ENCODE assay signal across 8 cellular contexts in the genomic region with DNA sequence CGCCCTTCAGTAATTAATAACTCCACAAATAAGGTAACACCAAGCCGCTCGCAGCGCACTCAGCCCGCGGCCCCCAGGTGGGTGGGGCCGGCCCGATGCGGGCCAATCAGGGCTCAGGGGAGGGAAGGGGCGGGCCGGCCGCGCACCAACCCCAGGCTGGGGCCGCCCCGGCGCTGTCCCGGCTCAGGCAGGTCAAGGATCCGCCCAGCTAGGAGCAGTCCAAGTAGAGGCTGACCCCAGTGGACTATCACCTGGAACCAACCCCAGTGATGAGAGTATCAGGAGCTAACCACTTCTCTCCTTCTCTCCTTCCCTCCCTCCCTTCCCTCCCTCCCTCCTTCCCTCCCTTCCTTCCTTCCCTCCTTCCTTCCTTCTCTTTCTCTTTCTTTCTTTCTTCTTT.
A peak's percentile ranks its signal among the peaks of the same experiment; 100 is the strongest.
DNase-seq lines count a peak whose midpoint lies in the region; ATAC-seq and TF ChIP-seq lines count a peak whose summit lies in the region.

No MANE protein-coding gene starts in this region.

- H3K27me3 ChIP-seq in BLaER1: no peaks in the 10 kb centered on the region
- H3K27me3 ChIP-seq in H7 (ENCODE audit: control insufficient read depth, insufficient read depth, low read length): peaks cover 9% of the 10 kb centered on the region; the same call in 1 of the 2 replicates
- H3K27me3 ChIP-seq in hepatocyte: peaks cover 14% of the 10 kb centered on the region
- peaks cover 0 to 11% (median 0%) of the 10 kb centered on the region in 7 donors for H3K27me3 ChIP-seq in spleen (replicated peaks in 1 of 7)

- no peaks in the 10 kb centered on the region for H3K79me2 ChIP-seq in hepatocyte

- DNase-seq in H7 (peak; percentile 99), hepatocyte (ENCODE audit: low spot score) (peak; percentile 72), spleen (peak; percentile 83), NCI-H1436 (lab: John Stamatoyannopoulos, UW) (no peak), cerebellar nuclear complex (lab: John Stamatoyannopoulos, UW) (no peak)
- peak; percentile 56 for DNase-seq in activated CD4-positive, CD25-positive, alpha-beta regulatory T cell treated with anti-CD3 and anti-CD28 coated beads, Interleukin-2, amount 50 U/mL, for 72 hours

- H3K27ac ChIP-seq in BLaER1 (no peak overlapping the region), hepatocyte (no peak overlapping the region), spleen (peak overlapping the region in 2 of 8 donors; percentile 14 to 16)

- H3K4me2 ChIP-seq in BLaER1 (peak overlapping the region; percentile 59), hepatocyte (peak overlapping the region; percentile 86)

- intact Hi-C loops in spleen (cut with DNase I; ENCODE audit: low total_unique reads): no loop called here

- TF ChIP-seq POLR2A in spleen (IDR thresholded peaks at IDR 0.05): no peak

- H3K9ac ChIP-seq in BLaER1: no peak overlapping the region

- no peaks in the 10 kb centered on the region for H3K36me3 ChIP-seq in BLaER1
- no peaks in the 10 kb centered on the region for H3K36me3 ChIP-seq in H7 (replicated peaks; ENCODE audit: control insufficient read depth, insufficient read depth, low read length)
- no peaks in the 10 kb centered on the region for H3K36me3 ChIP-seq in hepatocyte (replicated peaks; ENCODE audit: insufficient read depth, low read depth)
- no peaks in the 10 kb centered on the region for H3K36me3 ChIP-seq in spleen

- H4K20me1 ChIP-seq in BLaER1 (no peaks in the 10 kb centered on the region), hepatocyte (ENCODE audit: insufficient read depth, poor library complexity, severe bottlenecking) (no peaks in the 10 kb centered on the region)

- ATAC-seq in GM18870 (IDR thresholded peaks at IDR 0.05; ENCODE audit: unreplicated experiment): no peak

- 3% methylated on average over 9 of the region's 18 CpGs for WGBS in hepatocyte (ENCODE audit: low lambda C conversion rate, missing lambda C conversion rate)
- 3 to 19% (median 5%) methylated on average over 8 to 18 of the region's 18 CpGs for WGBS in spleen, 5 donors

- H3K9me3 ChIP-seq in BLaER1: no peaks in the 10 kb centered on the region; the same call in 1 of the 2 replicates
- H3K9me3 ChIP-seq in hepatocyte (ENCODE audit: low read depth): no peaks in the 10 kb centered on the region
- no peaks in the 10 kb centered on the region for H3K9me3 ChIP-seq in spleen

- no peak overlapping the region for H3K4me3 ChIP-seq in BLaER1
- H3K4me3 ChIP-seq in H7 (ENCODE audit: insufficient read depth, low read depth, low read length): no peak overlapping the region
- no peak overlapping the region for H3K4me3 ChIP-seq in hepatocyte
- H3K4me3 ChIP-seq in spleen: peak overlapping the region in 2 of 8 donors; percentile 23 to 47

- H3K9me2 ChIP-seq in hepatocyte (replicated peaks; ENCODE audit: insufficient read depth): no peaks in the 10 kb centered on the region

- TF ChIP-seq CTCF in hepatocyte (IDR thresholded peaks at IDR 0.05; ENCODE audit: poor library complexity) (no peak), spleen (IDR thresholded peaks at IDR 0.05 in 8 of 11, conservative IDR thresholded peaks at IDR 0.05 in 3 of 11) (no peak)

- H3K4me1 ChIP-seq in BLaER1 (peaks cover 24% of the 10 kb centered on the region), hepatocyte (ENCODE audit: insufficient read depth) (peaks cover 6% of the 10 kb centered on the region), spleen (peaks cover 4 to 13% (median 9%) of the 10 kb centered on the region in 6 donors)

- H2AFZ ChIP-seq in hepatocyte: no peak overlapping the region

Comparison
In these comparisons a context has a peak if more than half of its experiments do, and no peak if none do; other contexts are left out.
1. DNase-seq: peak in H7 (single experiment), activated CD4-positive, CD25-positive, alpha-beta regulatory T cell treated with anti-CD3 and anti-CD28 coated beads, Interleukin-2, amount 50 U/mL, for 72 hours (single experiment), hepatocyte (single experiment) and spleen (single experiment); none in NCI-H1436 (single experiment) and cerebellar nuclear complex (0 of 2).